Comparison of ENCODE assay signal across 7 cellular contexts in genomic region chr6:98179606-98180005, GRCh38.
"Had no signal": no experiment of that assay in that cellular context is flagged by ENCODE, and none has a peak within 500 bp of the region (broad histone marks: within the 10 kb centered on the region; RNA-seq: fewer than 3 reads in every experiment).

No MANE protein-coding gene starts in this region.

- ATAC-seq: HCT116 had no signal

- H2AFZ ChIP-seq: GM23248 had no signal

- DNase-seq: GM23248, GOT3, H7, HFFc6, IMR-90 had no signal

- H3K9ac ChIP-seq: GM23248 had no signal

- H3K27ac ChIP-seq: GM23248 had no signal

- H3K36me3 ChIP-seq: HAP-1 had no signal

- H3K9me3 ChIP-seq: HAP-1 had no signal

- H3K4me1 ChIP-seq: HAP-1 had no signal

- H3K27ac Mint-ChIP-seq: HFFc6 had no signal

- H3K4me3 Mint-ChIP-seq: HFFc6 had no signal

- H3K4me3 ChIP-seq: GM23248, HAP-1 had no signal
